8 cellular contexts compared by ENCODE assay signal in the genomic region with DNA sequence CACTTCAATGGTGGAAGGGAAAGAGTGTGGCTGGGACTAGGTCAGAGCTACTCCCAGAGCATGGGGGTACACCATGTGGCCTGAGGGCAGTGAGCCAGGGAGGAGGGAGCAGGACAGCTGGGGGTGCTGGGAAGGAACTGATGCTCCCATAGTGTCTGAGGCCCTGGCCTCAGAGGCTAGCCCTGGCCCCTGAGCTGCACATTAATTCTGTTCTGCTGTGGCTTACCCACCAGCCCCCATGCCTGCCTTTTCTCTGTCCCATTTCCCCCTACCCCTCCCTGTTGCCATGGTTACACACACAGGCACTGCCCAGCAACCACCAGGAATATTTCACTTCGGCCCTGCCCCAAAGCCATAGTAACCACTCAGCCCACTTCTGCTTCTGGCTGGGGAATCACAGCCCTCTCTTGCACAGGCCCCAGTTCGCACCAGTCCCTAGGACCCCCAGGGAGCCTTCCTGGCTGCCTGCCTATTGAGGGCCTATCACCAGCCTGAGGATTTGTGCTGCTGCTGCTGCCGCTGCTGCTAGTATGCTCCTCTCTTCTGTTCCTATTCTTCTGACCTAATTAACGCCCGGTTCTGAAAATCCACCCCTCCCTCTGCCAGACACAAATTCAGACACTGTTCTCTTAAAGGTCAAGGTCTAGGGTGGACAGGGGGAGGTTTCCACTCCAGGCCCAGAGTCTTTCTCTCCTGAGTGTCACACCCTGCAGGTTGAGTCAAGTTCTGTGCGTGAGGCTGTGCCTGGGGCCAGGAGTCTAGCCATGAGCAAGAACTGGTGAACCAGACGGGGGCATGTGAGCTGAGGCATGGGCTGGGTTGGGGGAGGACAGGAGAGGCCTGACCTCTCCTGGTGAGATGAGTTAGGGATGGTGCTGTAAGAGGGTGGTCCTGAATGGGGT.
DNase-seq lines count a peak whose midpoint lies in the region; ATAC-seq, FAIRE-seq and TF ChIP-seq lines count a peak whose summit lies in the region.

No MANE protein-coding gene starts in this region.

- peak overlapping the region in 5 of 9 donors; percentile 40 to 76 (median 60) for H3K27ac Mint-ChIP-seq in naive thymus-derived CD4-positive, alpha-beta T cell

- H3K36me3 Mint-ChIP-seq in naive thymus-derived CD4-positive, alpha-beta T cell, result peaks cover 8 to 35% (median 16%) of the 10 kb centered on the region in 5 donors

- peak; percentile 74 for ATAC-seq in naive thymus-derived CD4-positive, alpha-beta T cell
- no peak for ATAC-seq in HG02571 (IDR thresholded peaks at IDR 0.05; ENCODE audit: unreplicated experiment)

- H3K4me3 Mint-ChIP-seq in naive thymus-derived CD4-positive, alpha-beta T cell, result no peak overlapping the region

- no peak overlapping the region for H3K9ac ChIP-seq in kidney (ENCODE audit: low read length in 2 of 2)

- peak overlapping the region in 2 of 59 donors; percentile 1 to 11 for H3K4me3 ChIP-seq in dorsolateral prefrontal cortex
- no peak overlapping the region for H3K4me3 ChIP-seq in naive thymus-derived CD4-positive, alpha-beta T cell (ENCODE audit: low read length)
- no peak overlapping the region for H3K4me3 ChIP-seq in kidney (ENCODE audit: low read length in 2 of 2)
- H3K4me3 ChIP-seq in small intestine (ENCODE audit: low read depth in 1 of 2, low read length in 2 of 2), result no peak overlapping the region

- no peaks in the 10 kb centered on the region for H3K27me3 Mint-ChIP-seq in naive thymus-derived CD4-positive, alpha-beta T cell

- no peaks in the 10 kb centered on the region for H3K9me3 ChIP-seq in naive thymus-derived CD4-positive, alpha-beta T cell (ENCODE audit: control insufficient read depth in 2 of 3, low read length in 3 of 3)
- no peaks in the 10 kb centered on the region for H3K9me3 ChIP-seq in kidney (ENCODE audit: control insufficient read depth in 1 of 2, low read length in 2 of 2)
- no peaks in the 10 kb centered on the region for H3K9me3 ChIP-seq in small intestine (ENCODE audit: control insufficient read depth, low read depth)

- H3K27ac ChIP-seq in dorsolateral prefrontal cortex (peak overlapping the region; percentile 21 to 99 (median 94)), kidney (ENCODE audit: low read depth in 2 of 2, low read length in 2 of 2) (no peak overlapping the region), small intestine (ENCODE audit: low read depth in 1 of 2, low read length in 1 of 2) (peak overlapping the region in 1 of 2 donors; percentile 38)
- no peak overlapping the region for H3K27ac ChIP-seq in naive thymus-derived CD4-positive, alpha-beta T cell (ENCODE audit: low read depth, low read length)

- intact Hi-C loops in dorsolateral prefrontal cortex (cut with DNase I) (no loop called here), kidney (cut with DNase I) (no loop called here)
- intact Hi-C loops in naive thymus-derived CD4-positive, alpha-beta T cell (cut with micrococcal nuclease), result no loop called here

- H3K27me3 ChIP-seq in dorsolateral prefrontal cortex (no peaks in the 10 kb centered on the region), small intestine (ENCODE audit: control insufficient read depth in 2 of 2, insufficient read depth in 2 of 2, low read length in 2 of 2) (no peaks in the 10 kb centered on the region)
- H3K27me3 ChIP-seq in naive thymus-derived CD4-positive, alpha-beta T cell (ENCODE audit: control insufficient read depth in 2 of 2, insufficient read depth in 2 of 2, low read length in 2 of 2), result no peaks in the 10 kb centered on the region

- POLR2A ChIA-PET in naive thymus-derived CD4-positive, alpha-beta T cell (lab: Charles Lee), result no interaction called here

- DNase-seq in D341Med (ENCODE audit: low spot score) (peak; percentile 67), NCI-H446 (lab: John Stamatoyannopoulos, UW) (peak; percentile 63 to 68), dorsolateral prefrontal cortex (peak; percentile 74 to 88 (median 81)), kidney (no peak), small intestine (no peak)
- DNase-seq in naive thymus-derived CD4-positive, alpha-beta T cell, result no peak
- no peak for DNase-seq in NK-92 treated with Interleukin-12 subunit alpha and Interleukin-12 subunit beta, amount 100 ng/mL, for 24 hours (lab: John Stamatoyannopoulos, UW)

- H3K9me3 Mint-ChIP-seq in naive thymus-derived CD4-positive, alpha-beta T cell, result no peaks in the 10 kb centered on the region

- TF ChIP-seq CTCF in dorsolateral prefrontal cortex (IDR thresholded peaks at IDR 0.05 in 54 of 56, conservative IDR thresholded peaks at IDR 0.05 in 2 of 56; ENCODE audit: low read depth in 1 of 56, partially characterized antibody in 56 of 56) (peak in 2 of 56 donors; percentile 7 to 10), kidney (IDR thresholded peaks at IDR 0.05; ENCODE audit: borderline replicate concordance, extremely low read depth, insufficient read depth) (no peak)

- FAIRE-seq in kidney (lab: Jason Lieb, UNC) (no peak), small intestine (lab: Jason Lieb, UNC) (no peak)

- peaks cover 0 to 9% (median 0%) of the 10 kb centered on the region in 7 donors for H3K4me1 Mint-ChIP-seq in naive thymus-derived CD4-positive, alpha-beta T cell

- CTCF ChIA-PET in naive thymus-derived CD4-positive, alpha-beta T cell (lab: Charles Lee), result interaction anchor here (0.6 kb wide), 1 partner anchor 168 kb away, joined by 3 read pairs; no protein-coding TSS in a partner anchor

- H3K36me3 ChIP-seq in naive thymus-derived CD4-positive, alpha-beta T cell (ENCODE audit: control insufficient read depth in 2 of 3, insufficient read depth in 3 of 3, low read length in 3 of 3), result peaks cover 0 to 40% (median 0%) of the 10 kb centered on the region in 3 experiments
- H3K36me3 ChIP-seq in kidney (ENCODE audit: control insufficient read depth in 1 of 2, insufficient read depth in 2 of 2, low read length in 2 of 2) (peaks cover 2 to 16% of the 10 kb centered on the region in 2 donors), small intestine (ENCODE audit: control insufficient read depth in 2 of 2, insufficient read depth in 2 of 2, low read length in 2 of 2) (peaks cover 3 to 10% of the 10 kb centered on the region in 2 donors)

- 66 to 85% (median 76%) methylated on average over 7 of the region's 7 CpGs for WGBS in small intestine, 3 donors

- no peaks in the 10 kb centered on the region for H3K4me1 ChIP-seq in naive thymus-derived CD4-positive, alpha-beta T cell (ENCODE audit: control insufficient read depth in 2 of 2, insufficient read depth in 2 of 2, low read length in 2 of 2)
- H3K4me1 ChIP-seq in kidney (ENCODE audit: control insufficient read depth in 1 of 2, insufficient read depth in 1 of 2, low read depth in 1 of 2, low read length in 2 of 2), result peaks cover 15 to 18% of the 10 kb centered on the region in 2 donors
- H3K4me1 ChIP-seq in small intestine (ENCODE audit: control insufficient read depth in 2 of 2, insufficient read depth in 1 of 2, low read depth in 1 of 2, low read length in 1 of 2), result no peaks in the 10 kb centered on the region

Comparison
In these comparisons a context has a peak if more than half of its experiments do, and no peak if none do; other contexts are left out.
1. DNase-seq: peak in D341Med (single experiment), NCI-H446 (2 of 2) and dorsolateral prefrontal cortex (10 of 10); none in naive thymus-derived CD4-positive, alpha-beta T cell (0 of 9), NK-92 treated with Interleukin-12 subunit alpha and Interleukin-12 subunit beta, amount 100 ng/mL, for 24 hours (single experiment), kidney (single experiment) and small intestine (single experiment).
2. H3K27ac ChIP-seq: peak in dorsolateral prefrontal cortex (59 of 59); none in naive thymus-derived CD4-positive, alpha-beta T cell (single experiment) and kidney (0 of 2).